6 cellular contexts compared by ENCODE assay signal in genomic region chr19:18278521-18279265, GRCh38. TPM values are rescaled to one million over a fixed set of nuclear protein-coding genes. Genes with fewer than 3 reads are reported as not detected.
DNase-seq lines count a peak whose midpoint lies in the region; TF ChIP-seq lines count a peak whose summit lies in the region.

No MANE protein-coding gene starts in this region.

- no peaks in the 10 kb centered on the region for H3K27me3 ChIP-seq in ovary

- DNase-seq in activated T-cell treated with anti-CD3 and anti-CD28 coated beads for 48 hours (ENCODE audit: low read depth), result peak; percentile 51
- DNase-seq in activated T-cell treated with anti-CD3 and anti-CD28 coated beads for 4 hours, result no peak
- peak; percentile 18 for DNase-seq in cerebellar cortex (ENCODE audit: low spot score)
- peak in 2 of 5 donors; percentile 62 to 68 for DNase-seq in ovary
- DNase-seq in T1000 (lab: John Stamatoyannopoulos, UW), result no peak
- no peak for DNase-seq in COLO829 (ENCODE audit: low spot score)

- TF ChIP-seq POLR2A in ovary (IDR thresholded peaks at IDR 0.05), result peak; percentile 19

- peak overlapping the region; percentile 99 for H3K27ac ChIP-seq in ovary

- peak in 2 of 3 donors; percentile 13 to 15 for TF ChIP-seq CTCF in ovary (IDR thresholded peaks at IDR 0.05)

- H3K4me3 ChIP-seq in ovary, result peak overlapping the region; percentile 93

- H3K36me3 ChIP-seq in ovary, result no peaks in the 10 kb centered on the region

- H3K9me3 ChIP-seq in ovary, result no peaks in the 10 kb centered on the region

- 41 to 47% (median 45%) methylated on average over 10 of the region's 10 CpGs for WGBS in ovary, 3 donors

- no peak for TF ChIP-seq EP300 in ovary (IDR thresholded peaks at IDR 0.05)

- intact Hi-C loops in ovary (cut with DNase I), result loop anchor here (2.0 to 10.0 kb wide), 4 partner anchors 44 to 139 kb away; partner anchors contain the start of genes SSBP4 (in 3 of the 4) and LSM4 (in 1 of the 4)

- H3K4me1 ChIP-seq in ovary (ENCODE audit: insufficient read depth), result peaks cover 17% of the 10 kb centered on the region

RNA-seq across cellular contexts. Expression of gene JUND, which starts 2.7 kb away (rescaled TPM):
- 1,000 to 10,000 TPM in 2 of 7 donors, 100 to 1,000 TPM in 5; 163 to 1,260 (median 581) TPM for total RNA-seq in ovary
- polyA plus RNA-seq in ovary, result 100 to 1,000 TPM in 1 of 2 donors, 10 to 100 TPM in 1; 95.2 to 301 TPM

RNA-seq across cellular contexts. Expression of gene IQCN, which starts 4.4 kb away (rescaled TPM):
- 10 to 100 TPM in 5 of 7 donors, 1 to 10 TPM in 2; 6.0 to 18.4 (median 11.7) TPM for total RNA-seq in ovary
- polyA plus RNA-seq in ovary, result 1 to 10 TPM; 2.5 to 9.3 TPM

RNA-seq across cellular contexts. Expression of gene LSM4, which starts 44.2 kb away (rescaled TPM):
- 100 to 1,000 TPM in 1 of 7 donors, 10 to 100 TPM in 6; 45.0 to 121 (median 77.3) TPM for total RNA-seq in ovary
- 10 to 100 TPM; 38.3 to 66.0 TPM for polyA plus RNA-seq in ovary

RNA-seq across cellular contexts. Expression of gene PDE4C, which starts 52.5 kb away (rescaled TPM):
- 1 to 10 TPM in 4 of 7 donors, under 1 TPM in 2, not detected in 1; 0.57 to 1.7 (median 1.1) TPM for total RNA-seq in ovary
- polyA plus RNA-seq in ovary, result under 1 TPM; 0.50 to 0.67 TPM

Comparison
In these comparisons a context has a peak if more than half of its experiments do, and no peak if none do; other contexts are left out.
1. DNase-seq: peak in activated T-cell treated with anti-CD3 and anti-CD28 coated beads for 48 hours (single experiment) and cerebellar cortex (single experiment); none in activated T-cell treated with anti-CD3 and anti-CD28 coated beads for 4 hours (single experiment), T1000 (single experiment) and COLO829 (single experiment).